8 cellular contexts compared by ENCODE assay signal in the genomic region with DNA sequence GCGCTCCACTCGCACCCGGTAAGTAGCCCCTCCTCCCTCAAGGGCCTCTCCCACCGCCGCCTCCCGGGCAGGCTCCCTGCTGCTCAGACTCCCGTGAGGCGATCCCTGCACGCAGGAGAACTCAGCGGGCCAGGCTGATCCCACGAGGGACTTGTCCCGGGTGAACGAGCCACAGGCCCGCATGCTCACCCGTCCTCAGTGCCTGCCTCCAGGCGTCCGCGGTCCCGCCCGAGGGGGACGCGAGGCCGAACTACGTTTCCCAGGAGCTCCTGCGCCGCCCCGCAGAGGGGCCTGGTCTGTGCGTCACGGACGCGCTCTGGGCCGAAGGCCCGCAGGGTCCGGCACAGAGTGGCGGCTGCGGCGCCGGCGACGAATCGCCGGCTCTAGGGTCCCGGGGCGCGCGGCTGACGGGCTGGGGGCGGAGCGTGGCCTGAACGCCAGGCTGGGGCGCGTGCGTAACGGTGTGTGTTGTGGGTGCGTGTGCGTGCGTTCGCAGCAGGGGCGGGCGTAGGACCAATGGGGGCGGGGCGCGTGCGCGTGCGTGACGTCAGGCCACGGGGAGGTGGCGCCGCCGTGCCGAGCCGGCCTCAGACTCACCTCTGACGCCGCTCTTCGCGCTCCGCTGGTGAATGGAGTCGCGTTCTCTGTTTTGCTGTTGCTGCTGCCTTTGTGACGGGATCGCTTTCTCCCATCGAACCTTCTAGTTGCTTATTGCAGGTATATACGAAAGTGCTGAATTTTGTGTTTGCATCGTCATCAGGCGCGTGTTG.
A peak's percentile ranks its signal among the peaks of the same experiment; 100 is the strongest.
DNase-seq lines count a peak whose midpoint lies in the region; ATAC-seq lines count a peak whose summit lies in the region.

A gene (plus strand): TSS at position 590 of the 770 bp plus-strand sequence. CDS start 13,866 bp downstream, outside the sequence.
A gene (minus strand): TSS at position 237 of the 770 bp plus-strand sequence. CDS start 8,356 bp downstream, outside the sequence.

- DNase-seq in NCI-H187 (lab: John Stamatoyannopoulos, UW): peak; percentile 93 to 95
- peak; percentile 96 for DNase-seq in T-helper 9 cell
- DNase-seq in astrocyte of the hippocampus (ENCODE audit: low read depth, low spot score): peak; percentile 99
- DNase-seq in hippocampal formation (lab: John Stamatoyannopoulos, UW): peak; percentile 89 to 95
- DNase-seq in retina: peak; percentile 98
- no peak for DNase-seq in NCI-H1048 (lab: John Stamatoyannopoulos, UW)

- ATAC-seq in GM18499 (IDR thresholded peaks at IDR 0.05; ENCODE audit: insufficient read depth, unreplicated experiment) (peak; percentile 81), HG02938 (IDR thresholded peaks at IDR 0.05; ENCODE audit: unreplicated experiment) (peak; percentile 92)
